ENCODE assay signal across 8 cellular contexts in the genomic region with DNA sequence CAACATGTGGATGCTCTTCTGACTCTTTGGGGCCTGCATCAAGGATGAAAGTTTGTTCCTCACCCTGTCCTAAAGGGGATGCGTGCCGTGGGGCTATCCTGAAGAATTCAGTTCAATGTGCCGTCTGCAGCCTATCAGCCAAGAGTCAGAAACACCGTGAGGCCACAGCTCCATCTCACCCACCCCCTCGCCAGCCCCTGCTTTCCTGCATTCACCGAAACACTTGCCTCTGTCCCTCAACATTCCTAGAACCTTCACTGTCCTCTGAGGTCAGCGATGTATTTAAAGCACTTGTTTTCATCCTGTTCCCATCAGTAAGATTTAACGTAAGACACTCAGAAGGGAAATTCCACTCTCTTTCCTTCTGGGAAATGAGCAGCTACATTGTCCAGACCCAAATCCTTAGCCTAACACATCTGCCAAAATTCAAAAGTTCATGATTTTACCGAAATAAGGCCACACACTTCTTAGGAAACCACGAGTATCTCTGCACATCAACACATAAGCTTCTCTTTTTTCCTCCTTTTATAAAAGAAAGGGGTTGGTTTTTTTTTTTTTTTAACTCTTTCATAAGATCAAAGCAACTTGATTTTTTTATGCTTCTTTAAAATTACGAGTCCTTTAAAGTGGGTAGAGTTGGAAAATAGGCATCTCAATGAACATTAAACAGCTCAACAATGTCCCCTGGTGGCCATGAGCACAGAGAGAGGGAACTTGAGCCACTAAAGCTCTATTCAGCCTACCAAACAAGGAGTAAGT.
DNase-seq lines count a peak whose midpoint lies in the region; ATAC-seq and TF ChIP-seq lines count a peak whose summit lies in the region.

No MANE protein-coding gene starts in this region.

- H3K4me3 Mint-ChIP-seq in endodermal cell = no peak overlapping the region

- WGBS in endodermal cell (ENCODE audit: insufficient coverage in 1 of 2, insufficient read length in 1 of 2), 2 experiments = 75 to 80% methylated on average over 5 to 11 of the region's 11 CpGs

- ATAC-seq in HG03039 (IDR thresholded peaks at IDR 0.05; ENCODE audit: unreplicated experiment) = no peak

- peaks cover 4% of the 10 kb centered on the region for H3K4me1 ChIP-seq in endodermal cell (ENCODE audit: control insufficient read depth, insufficient read depth, low read length)
- H3K4me1 ChIP-seq in muscle layer of colon (ENCODE audit: insufficient read depth, low read length) = peaks cover 22% of the 10 kb centered on the region

- POLR2A ChIA-PET in HEK293T (lab: Yijun Ruan, JAX) = no interaction called here

- peak; percentile 18 for DNase-seq in DMS114 treated with DMSO at 0.1 percent for 48 hours (lab: John Stamatoyannopoulos, UW; ENCODE audit: unreplicated experiment)
- peak; percentile 59 for DNase-seq in HEK293T (ENCODE audit: extremely low spot score)
- DNase-seq in NCI-H510A treated with DMSO at 0.1 percent for 48 hours (lab: John Stamatoyannopoulos, UW) = peak; percentile 90
- DNase-seq in activated CD8-positive, alpha-beta memory T cell treated with anti-CD3 and anti-CD28 coated beads for 24 hours = peak; percentile 81
- peak; percentile 85 for DNase-seq in endodermal cell
- peak; percentile 34 to 44 for DNase-seq in stimulated activated CD8-positive, alpha-beta memory T cell treated with anti-CD3 and anti-CD28 coated beads, Interleukin-7, amount 100 ng/mL, for 1 hour (ENCODE audit: low read depth in 2 of 2)

- H3K9ac ChIP-seq in endodermal cell (ENCODE audit: extremely low read depth, low read length, poor library complexity, severe bottlenecking) = no peak overlapping the region
- peak overlapping the region; percentile 12 for H3K9ac ChIP-seq in muscle layer of colon (ENCODE audit: low read length)

- H3K27me3 Mint-ChIP-seq in endodermal cell (ENCODE audit: insufficient read depth) = no peaks in the 10 kb centered on the region

- H3K9me3 ChIP-seq in endodermal cell (ENCODE audit: control insufficient read depth, low read length) (no peaks in the 10 kb centered on the region), muscle layer of colon (ENCODE audit: low read length) (no peaks in the 10 kb centered on the region)

- H3K36me3 ChIP-seq in endodermal cell (ENCODE audit: control insufficient read depth, insufficient read depth, low read length) (no peaks in the 10 kb centered on the region), muscle layer of colon (ENCODE audit: insufficient read depth, low read length) (no peaks in the 10 kb centered on the region)

- H3K4me1 Mint-ChIP-seq in endodermal cell = peaks cover 13% of the 10 kb centered on the region

- no peak overlapping the region for H3K27ac Mint-ChIP-seq in endodermal cell

- TF ChIP-seq CTCF in endodermal cell (conservative IDR thresholded peaks at IDR 0.05) = peak; percentile 95

- H3K4me3 ChIP-seq in endodermal cell (ENCODE audit: low read length) = no peak overlapping the region
- H3K4me3 ChIP-seq in muscle layer of colon (ENCODE audit: low read depth in 1 of 2, low read length in 2 of 2) = peak overlapping the region in 1 of 2 donors; percentile 15

- H3K27me3 ChIP-seq in endodermal cell (ENCODE audit: control insufficient read depth, insufficient read depth, low read length, poor library complexity, severe bottlenecking) (no peaks in the 10 kb centered on the region), muscle layer of colon (ENCODE audit: control insufficient read depth in 1 of 2, insufficient read depth in 2 of 2, low read length in 2 of 2) (no peaks in the 10 kb centered on the region)

- CTCF ChIA-PET in HEK293T (lab: Yijun Ruan, JAX) = interaction anchor here (0.5 to 3.0 kb wide), 16 partner anchors 8 to 1963 kb away, joined by 3 to 16 read pairs (median 4); partner anchors contain the start of gene UGCG

- no peaks in the 10 kb centered on the region for H3K9me3 Mint-ChIP-seq in endodermal cell

- H3K27ac ChIP-seq in endodermal cell (ENCODE audit: low read depth, low read length) (no peak overlapping the region), muscle layer of colon (ENCODE audit: low read depth, low read length) (peak overlapping the region; percentile 46)

- peaks cover 7% of the 10 kb centered on the region for H3K36me3 Mint-ChIP-seq in endodermal cell (ENCODE audit: low read depth)

TF ChIP-seq in HEK293T, 16 proteins besides CTCF, POLR2A, EP300 and RAD21:
- no peak for TF ChIP-seq NFRKB (IDR thresholded peaks at IDR 0.05)
- 0 out of 2 replicates have a peak, but pooled peaks have one; percentile 34 for TF ChIP-seq ZNF384 (IDR thresholded peaks at IDR 0.05)

Comparison
In these comparisons a context has a peak if more than half of its experiments do, and no peak if none do; other contexts are left out.
1. DNase-seq: peak in every context shown above with its lines; median percentile 90 in NCI-H510A treated with DMSO at 0.1 percent for 48 hours; 85 in endodermal cell; 81 in activated CD8-positive, alpha-beta memory T cell treated with anti-CD3 and anti-CD28 coated beads for 24 hours; 59 in HEK293T; 39 in stimulated activated CD8-positive, alpha-beta memory T cell treated with anti-CD3 and anti-CD28 coated beads, Interleukin-7, amount 100 ng/mL, for 1 hour; 18 in DMS114 treated with DMSO at 0.1 percent for 48 hours.